In genomic region chr5:82418608-82418950, GRCh38 we compare ENCODE assay signal across 17 cellular contexts.
A peak's percentile ranks its signal among the peaks of the same experiment; 100 is the strongest.
DNase-seq lines count a peak whose midpoint lies in the region; ATAC-seq, FAIRE-seq and TF ChIP-seq lines count a peak whose summit lies in the region.
"Had no signal": no experiment of that assay in that cellular context is flagged by ENCODE, and none has a peak within 500 bp of the region (broad histone marks: within the 10 kb centered on the region; RNA-seq: fewer than 3 reads in every experiment).

No MANE protein-coding gene starts in this region.

- TF ChIP-seq RAD21 in K562 (CRISPR knock-in tag; conservative IDR thresholded peaks at IDR 0.05 in 1 of 2, IDR thresholded peaks at IDR 0.05 in 1 of 2), result no peak

- 39% methylated on average over 2 of the region's 2 CpGs for WGBS in K562 (ENCODE audit: insufficient coverage, low coverage, missing lambda C conversion rate)
- 43% methylated on average over 2 of the region's 2 CpGs for WGBS in mesenchymal stem cell
- 40 to 46% methylated on average over 2 of the region's 2 CpGs for WGBS in testis, 2 donors

- H3K79me2 ChIP-seq in ACC112 (ENCODE audit: control insufficient read depth, insufficient read depth, low read length, unreplicated experiment), result no peaks in the 10 kb centered on the region
- H3K79me2 ChIP-seq in K562 (ENCODE audit: control insufficient read depth, insufficient read depth, low read length), result no peaks in the 10 kb centered on the region

- peak overlapping the region; percentile 34 for H3K27ac ChIP-seq in ACC112 (ENCODE audit: low read depth, low read length)
- peak overlapping the region; percentile 47 for H3K27ac ChIP-seq in KOPT-K1 (ENCODE audit: low read depth, low read length, poor library complexity, severe bottlenecking)
- peak overlapping the region; percentile 69; the same call in 1 of the 3 replicates for H3K27ac ChIP-seq in K562 (ENCODE audit: extremely low read depth, low read depth, low read length)
- no peak overlapping the region for H3K27ac ChIP-seq in mesenchymal stem cell (ENCODE audit: low read length, poor library complexity, severe bottlenecking)
- no peak overlapping the region for H3K27ac ChIP-seq in testis

- H3K9ac ChIP-seq in K562 (ENCODE audit: insufficient read depth in 1 of 2, low read depth in 2 of 2, low read length in 2 of 2), result no peak overlapping the region
- H3K9ac ChIP-seq in mesenchymal stem cell (ENCODE audit: low read length), result no peak overlapping the region

- no peak overlapping the region for H2BK120ac ChIP-seq in mesenchymal stem cell (ENCODE audit: low read depth, low read length)

- DNase-seq in K562 (ENCODE audit: extremely low read depth in 1 of 4, low spot score in 3 of 4), result no peak
- no peak for DNase-seq in mesenchymal stem cell
- DNase-seq in putamen (ENCODE audit: low spot score), result no peak
- DNase-seq in stimulated activated naive CD4-positive, alpha-beta T cell (lab: John Stamatoyannopoulos, UW), result no peak
- DNase-seq in testis, result no peak
- DNase-seq: CD4-positive, alpha-beta T cell; HCEC 1CT; MV-4-11; NCI-H187; NCI-H345; NCI-H526 had no signal

- H3K4ac ChIP-seq in mesenchymal stem cell (ENCODE audit: low read depth in 1 of 2, low read length in 2 of 2), result no peak overlapping the region

- H3K23ac ChIP-seq in mesenchymal stem cell (ENCODE audit: low read length in 2 of 2), result no peak overlapping the region

- peak overlapping the region; percentile 35 for H4K91ac ChIP-seq in mesenchymal stem cell (ENCODE audit: low read length)

- H3K4me1 ChIP-seq in ACC112 (ENCODE audit: control insufficient read depth, insufficient read depth, low read length, unreplicated experiment) (peaks cover 43% of the 10 kb centered on the region), K562 (replicated peaks in 1 of 2; ENCODE audit: control insufficient read depth in 2 of 2, insufficient read depth in 2 of 2, low read length in 2 of 2) (peaks cover 15 to 64% of the 10 kb centered on the region in 2 experiments), mesenchymal stem cell (ENCODE audit: control insufficient read depth, insufficient read depth, low read depth, low read length) (peaks cover 2% of the 10 kb centered on the region), testis (peaks cover 25% of the 10 kb centered on the region)

- H3K18ac ChIP-seq in mesenchymal stem cell (ENCODE audit: low read depth in 1 of 2, low read length in 2 of 2), result no peak overlapping the region

- POLR2A ChIA-PET in K562 (lab: Yijun Ruan, JAX), result no interaction called here

- no peak overlapping the region for H3K4me3 ChIP-seq in ACC112 (ENCODE audit: low read depth, low read length)
- H3K4me3 ChIP-seq in K562, result no peak overlapping the region
- no peak overlapping the region for H3K4me3 ChIP-seq in mesenchymal stem cell (ENCODE audit: insufficient read depth in 1 of 2, low read depth in 1 of 2, low read length in 2 of 2)
- H3K4me3 ChIP-seq in testis, result no peak overlapping the region
- H3K4me3 ChIP-seq: GM12878, GM23338 had no signal

- CTCF ChIA-PET in K562 (lab: Yijun Ruan, JAX; ENCODE audit: low intra/inter-chr PET ratio), result no interaction called here

- no peaks in the 10 kb centered on the region for H3K9me1 ChIP-seq in K562 (ENCODE audit: control insufficient read depth, insufficient read depth, low read length)

- no TSS peak for BruUV-seq in K562 (replicated peaks; lab: Mats Ljungman, UMichigan)

- TF ChIP-seq CTCF in K562 (IDR thresholded peaks at IDR 0.05 in 2 of 3, conservative IDR thresholded peaks at IDR 0.05 in 1 of 3; ENCODE audit: insufficient read depth in 2 of 3, low read depth in 1 of 3, low read length in 3 of 3), result no peak
- TF ChIP-seq CTCF in testis (IDR thresholded peaks at IDR 0.05), result no peak

- TF ChIP-seq EP300 in K562 (IDR thresholded peaks at IDR 0.05; ENCODE audit: low read length), result no peak

- H3K4me2 ChIP-seq in K562 (ENCODE audit: insufficient read depth, low read length) (no peak overlapping the region), mesenchymal stem cell (ENCODE audit: low read length, poor library complexity, severe bottlenecking) (no peak overlapping the region)
- H3K4me2 ChIP-seq: GM23338 had no signal

- H2AFZ ChIP-seq in ACC112 (ENCODE audit: low read length, unreplicated experiment), result no peak overlapping the region
- peak overlapping the region; percentile 82; the same call in 1 of the 2 replicates for H2AFZ ChIP-seq in K562 (ENCODE audit: low read depth, low read length)
- H2AFZ ChIP-seq in mesenchymal stem cell (ENCODE audit: low read depth, low read length), result no peak overlapping the region
- H2AFZ ChIP-seq: GM23338 had no signal

- H3K9me3 ChIP-seq in KOPT-K1 (ENCODE audit: insufficient read depth, low read length, poor library complexity, severe bottlenecking), result no peaks in the 10 kb centered on the region
- no peaks in the 10 kb centered on the region for H3K9me3 ChIP-seq in K562 (replicated peaks; ENCODE audit: control insufficient read depth, insufficient read depth, low read depth, low read length)
- no peaks in the 10 kb centered on the region for H3K9me3 ChIP-seq in mesenchymal stem cell (ENCODE audit: control insufficient read depth, low read length)
- no peaks in the 10 kb centered on the region for H3K9me3 ChIP-seq in testis

- peak overlapping the region; percentile 33 for H2AK5ac ChIP-seq in mesenchymal stem cell (ENCODE audit: low read length, severe bottlenecking)

- H3K36me3 ChIP-seq in ACC112 (ENCODE audit: insufficient read depth, low read length) (no peaks in the 10 kb centered on the region), KOPT-K1 (ENCODE audit: insufficient read depth, low read length) (no peaks in the 10 kb centered on the region), K562 (ENCODE audit: control insufficient read depth, insufficient read depth, low read length) (no peaks in the 10 kb centered on the region), mesenchymal stem cell (ENCODE audit: control insufficient read depth in 1 of 2, insufficient read depth in 2 of 2, low read depth in 1 of 2, low read length in 2 of 2) (no peaks in the 10 kb centered on the region), testis (ENCODE audit: low read depth, missing control alignments) (no peaks in the 10 kb centered on the region)

- no peaks in the 10 kb centered on the region for H3K27me3 ChIP-seq in ACC112 (ENCODE audit: insufficient read depth, low read length)
- no peaks in the 10 kb centered on the region for H3K27me3 ChIP-seq in K562 (ENCODE audit: control insufficient read depth in 2 of 2, insufficient read depth in 2 of 2, low read length in 2 of 2)
- no peaks in the 10 kb centered on the region for H3K27me3 ChIP-seq in mesenchymal stem cell (ENCODE audit: control insufficient read depth in 1 of 2, insufficient read depth in 1 of 2, low read length in 2 of 2)
- no peaks in the 10 kb centered on the region for H3K27me3 ChIP-seq in testis

- peak overlapping the region in 1 of 2 experiments; percentile 4 for H3K14ac ChIP-seq in mesenchymal stem cell (ENCODE audit: low read length in 2 of 2)

- no peak overlapping the region for H2BK5ac ChIP-seq in mesenchymal stem cell (ENCODE audit: low read depth, low read length, poor library complexity, severe bottlenecking)

- TF ChIP-seq POLR2A in K562 (conservative IDR thresholded peaks at IDR 0.05) (no peak), testis (IDR thresholded peaks at IDR 0.05) (no peak)

- intact Hi-C loops in K562 (cut with micrococcal nuclease) (no loop called here), testis (cut with DNase I; ENCODE audit: low total_unique reads) (no loop called here)

- no peaks in the 10 kb centered on the region for H4K20me1 ChIP-seq in K562 (replicated peaks; ENCODE audit: control insufficient read depth, insufficient read depth, low read length)

- no peak overlapping the region for H4K8ac ChIP-seq in mesenchymal stem cell (ENCODE audit: low read length)

- ATAC-seq in K562 (no peak), GM21526 (IDR thresholded peaks at IDR 0.05; ENCODE audit: low FRiP score, unreplicated experiment) (no peak)
- ATAC-seq: GM12878, GM23338 had no signal

- no peaks in the 10 kb centered on the region for H3K79me1 ChIP-seq in mesenchymal stem cell (replicated peaks; ENCODE audit: low read length, poor library complexity, severe bottlenecking)

- no peak overlapping the region for H2BK15ac ChIP-seq in mesenchymal stem cell (ENCODE audit: low read depth, poor library complexity, severe bottlenecking)

- H2BK12ac ChIP-seq in mesenchymal stem cell (ENCODE audit: low read length in 2 of 2), result peak overlapping the region in 1 of 2 experiments; percentile 3

- FAIRE-seq in K562 (lab: Jason Lieb, UNC), result no peak
- FAIRE-seq: GM12878, GM19239 had no signal

- in situ Hi-C loops in K562 (cut with MboI), result no loop called here

TF ChIP-seq in K562, 482 proteins besides CTCF, POLR2A, EP300 and RAD21 (continues in another document):
- TF ChIP-seq ZNF449 (CRISPR knock-in tag; IDR thresholded peaks at IDR 0.05) (no peak), NR3C1 (CRISPR knock-in tag; IDR thresholded peaks at IDR 0.05) (no peak), MECOM (CRISPR knock-in tag; IDR thresholded peaks at IDR 0.05) (no peak), IFI16 (CRISPR knock-in tag; IDR thresholded peaks at IDR 0.05) (no peak), NRF1 (conservative IDR thresholded peaks at IDR 0.05 in 1 of 2, IDR thresholded peaks at IDR 0.05 in 1 of 2) (no peak), RAD51 (IDR thresholded peaks at IDR 0.05; ENCODE audit: borderline replicate concordance, low read depth) (no peak), HBP1 (CRISPR knock-in tag; IDR thresholded peaks at IDR 0.05) (no peak), ETV1 (tag; conservative IDR thresholded peaks at IDR 0.05; ENCODE audit: low read depth) (no peak)

Comparison
In these comparisons a context has a peak if more than half of its experiments do, and no peak if none do; other contexts are left out.
1. H3K27ac ChIP-seq: peak in ACC112 (single experiment), KOPT-K1 (single experiment) and K562 (single experiment); none in mesenchymal stem cell (single experiment) and testis (0 of 2).